21 cellular contexts compared by ENCODE assay signal in the genomic region with DNA sequence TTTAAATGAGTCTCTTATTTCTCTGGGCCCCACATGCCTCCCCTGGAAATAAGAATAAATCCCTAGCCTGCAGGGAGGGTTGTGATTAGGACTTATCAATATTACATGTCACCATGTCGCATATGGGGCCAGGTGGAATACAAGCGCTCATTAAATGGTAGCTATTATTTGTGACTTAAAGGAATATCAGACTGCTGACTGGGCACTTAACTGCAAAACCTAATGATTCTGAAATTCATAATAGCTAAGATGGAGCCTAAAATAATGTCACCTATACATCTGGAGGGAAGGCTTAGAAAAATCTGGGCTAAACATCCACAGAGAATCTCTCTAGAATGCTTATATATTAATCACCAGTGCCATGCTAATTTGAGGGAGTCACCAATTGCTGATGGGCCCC.
DNase-seq lines count a peak whose midpoint lies in the region; ATAC-seq, FAIRE-seq and TF ChIP-seq lines count a peak whose summit lies in the region.
"Had no signal": no experiment of that assay in that cellular context is flagged by ENCODE, and none has a peak within 500 bp of the region (broad histone marks: within the 10 kb centered on the region; RNA-seq: fewer than 3 reads in every experiment).

No MANE protein-coding gene starts in this region.

- no peak overlapping the region for H4K8ac ChIP-seq in IMR-90 (ENCODE audit: low read depth in 2 of 2, low read length in 2 of 2)
- H4K8ac ChIP-seq in H9 (replicated peaks; ENCODE audit: insufficient read length, low read depth, low read length) = no peak overlapping the region

- H3K9me3 Mint-ChIP-seq in H9 = no peaks in the 10 kb centered on the region
- H3K9me3 Mint-ChIP-seq: CD4-positive, alpha-beta memory T cell had no signal

- H3K27ac Mint-ChIP-seq in H9 = no peak overlapping the region

- dilution Hi-C loops in IMR-90 (cut with HindIII; ENCODE audit: low sequenced_read_pairs, unreplicated experiment) = no loop called here

- in situ Hi-C loops in IMR-90 (cut with MboI; ENCODE audit: low sequenced_read_pairs) (no loop called here), K562 (cut with MboI) (no loop called here)

- H2BK5ac ChIP-seq in IMR-90 (ENCODE audit: low read depth, low read length, poor library complexity, severe bottlenecking) = no peak overlapping the region
- H2BK5ac ChIP-seq in H9 (ENCODE audit: insufficient read length, low read length) = no peak overlapping the region

- H2AK9ac ChIP-seq in IMR-90 (replicated peaks; ENCODE audit: low read depth, low read length, poor library complexity) = no peak overlapping the region

- H3K14ac ChIP-seq in IMR-90 (replicated peaks; ENCODE audit: low read depth, low read length) (no peak overlapping the region), H9 (ENCODE audit: insufficient read depth, low read length) (no peak overlapping the region)

- BruUV-seq in IMR-90 (replicated peaks; lab: Mats Ljungman, UMichigan) = no TSS peak
- BruUV-seq in K562 (replicated peaks; lab: Mats Ljungman, UMichigan) = no TSS peak

- ATAC-seq in IMR-90 (ENCODE audit: low read depth) (no peak), K562 (no peak)

- no peak overlapping the region for H2BK20ac ChIP-seq in IMR-90 (ENCODE audit: low read depth, low read length)
- no peak overlapping the region for H2BK20ac ChIP-seq in H9 (ENCODE audit: low read depth, low read length, poor library complexity, severe bottlenecking)

- H3K4ac ChIP-seq in IMR-90 (ENCODE audit: low read depth, low read length) (no peak overlapping the region), H9 (ENCODE audit: low read depth, low read length) (no peak overlapping the region)

- H3K27me3 ChIP-seq in IMR-90 (ENCODE audit: control insufficient read depth, insufficient read depth, low read length) (no peaks in the 10 kb centered on the region; the same call in 1 of the 2 replicates), K562 (ENCODE audit: control insufficient read depth in 2 of 2, insufficient read depth in 2 of 2, low read length in 2 of 2) (peaks cover 0 to 44% of the 10 kb centered on the region in 2 experiments; a peak in 4 of 5 replicates), osteoblast (ENCODE audit: insufficient read depth, low read length) (no peaks in the 10 kb centered on the region), H9 (ENCODE audit: insufficient read depth, low read length) (no peaks in the 10 kb centered on the region)

- H3K4me3 ChIP-seq in IMR-90 (ENCODE audit: insufficient read depth, low read depth, low read length) (no peak overlapping the region), K562 (no peak overlapping the region), osteoblast (ENCODE audit: insufficient read depth, low read length) (no peak overlapping the region)

- TF ChIP-seq RAD21 in IMR-90 (IDR thresholded peaks at IDR 0.05; ENCODE audit: low read length) (no peak), K562 (CRISPR knock-in tag; conservative IDR thresholded peaks at IDR 0.05 in 1 of 2, IDR thresholded peaks at IDR 0.05 in 1 of 2) (no peak)

- no peak overlapping the region for H4K5ac ChIP-seq in IMR-90 (ENCODE audit: low read depth, low read length)
- no peak overlapping the region for H4K5ac ChIP-seq in H9 (ENCODE audit: insufficient read length, low read depth, low read length)

- no peak overlapping the region for H3K56ac ChIP-seq in IMR-90 (ENCODE audit: extremely low read depth, insufficient read depth, low read length)
- H3K56ac ChIP-seq in H9 (ENCODE audit: insufficient read length, low read depth, low read length) = no peak overlapping the region

- H3K79me2 ChIP-seq in K562 (ENCODE audit: control insufficient read depth, insufficient read depth, low read length) = no peaks in the 10 kb centered on the region
- H3K79me2 ChIP-seq in osteoblast (ENCODE audit: insufficient read depth, low read length) = no peaks in the 10 kb centered on the region
- H3K79me2 ChIP-seq in H9 (ENCODE audit: insufficient read depth, low read length) = no peaks in the 10 kb centered on the region

- H3K36me3 Mint-ChIP-seq in H9 (ENCODE audit: insufficient read depth in 1 of 3, low read depth in 3 of 3) = no peaks in the 10 kb centered on the region; a peak in 1 of 7 replicates
- H3K36me3 Mint-ChIP-seq: CD4-positive, alpha-beta memory T cell had no signal

- H3K4me3 Mint-ChIP-seq in H9 = no peak overlapping the region
- H3K4me3 Mint-ChIP-seq: CD4-positive, alpha-beta memory T cell had no signal

- no peak for FAIRE-seq in K562 (lab: Jason Lieb, UNC)
- FAIRE-seq: A204.1, GM12892, H54 had no signal

- H3K4me1 ChIP-seq in IMR-90 (ENCODE audit: control insufficient read depth, insufficient read depth, low read length) = no peaks in the 10 kb centered on the region
- no peaks in the 10 kb centered on the region for H3K4me1 ChIP-seq in K562 (replicated peaks in 1 of 2; ENCODE audit: control insufficient read depth in 2 of 2, insufficient read depth in 2 of 2, low read length in 2 of 2)
- H3K4me1 ChIP-seq in osteoblast (ENCODE audit: insufficient read depth, low read length) = no peaks in the 10 kb centered on the region
- peaks cover 4% of the 10 kb centered on the region; the same call in 1 of the 2 replicates for H3K4me1 ChIP-seq in H9 (ENCODE audit: insufficient read depth, low read length)

- peak; percentile 12 for DNase-seq in NCI-H82 (lab: John Stamatoyannopoulos, UW)
- DNase-seq in NCI-H82 treated with DMSO at 0.1 percent for 48 hours (lab: John Stamatoyannopoulos, UW; ENCODE audit: unreplicated experiment) = no peak
- DNase-seq in IMR-90 = no peak
- no peak for DNase-seq in K562 (ENCODE audit: extremely low read depth in 1 of 4, low spot score in 3 of 4)
- peak; percentile 31 for DNase-seq in osteoblast (ENCODE audit: insufficient read length, low spot score, missing footprints)
- no peak for DNase-seq in NCI-H1694 (lab: John Stamatoyannopoulos, UW)
- no peak for DNase-seq in H9
- no peak for DNase-seq in GM03348 (ENCODE audit: low spot score)
- DNase-seq: C1 segment of cervical spinal cord; Calu3; CD4-positive, alpha-beta memory T cell; COR-L47; DMS53; DMS79 treated with DMSO at 0.1 percent for 48 hours; GF-D8; GOT3; HCEC 1CT had no signal

- H2BK12ac ChIP-seq in H9 (ENCODE audit: insufficient read length, low read depth, low read length) = no peak overlapping the region

- no peaks in the 10 kb centered on the region for H3K9me3 ChIP-seq in IMR-90 (ENCODE audit: control insufficient read depth, insufficient read depth, low read length)
- H3K9me3 ChIP-seq in K562 (replicated peaks; ENCODE audit: control insufficient read depth, insufficient read depth, low read depth, low read length) = no peaks in the 10 kb centered on the region
- no peaks in the 10 kb centered on the region for H3K9me3 ChIP-seq in osteoblast (ENCODE audit: low read depth, low read length)
- no peaks in the 10 kb centered on the region for H3K9me3 ChIP-seq in H9 (ENCODE audit: control insufficient read depth, low read depth, low read length)

- H3K4me2 ChIP-seq in IMR-90 (ENCODE audit: low read depth, low read length) = no peak overlapping the region
- no peak overlapping the region for H3K4me2 ChIP-seq in K562 (ENCODE audit: insufficient read depth, low read length)
- no peak overlapping the region for H3K4me2 ChIP-seq in osteoblast (ENCODE audit: insufficient read depth, low read length)
- H3K4me2 ChIP-seq in H9 (ENCODE audit: insufficient read depth, insufficient read length, low read length) = no peak overlapping the region

- H3K9ac ChIP-seq in IMR-90 (ENCODE audit: low read depth, low read length) (no peak overlapping the region), K562 (ENCODE audit: insufficient read depth in 1 of 2, low read depth in 2 of 2, low read length in 2 of 2) (no peak overlapping the region), H9 (ENCODE audit: extremely low read depth, insufficient read length, low read length) (no peak overlapping the region)

- no peak overlapping the region for H3T11ph ChIP-seq in H9 (ENCODE audit: low read length)

- TF ChIP-seq EP300 in K562 (IDR thresholded peaks at IDR 0.05; ENCODE audit: low read length) = no peak

- H3K27me3 Mint-ChIP-seq in H9 (ENCODE audit: low read depth) = peaks cover 11% of the 10 kb centered on the region

- H3K79me1 ChIP-seq in IMR-90 (ENCODE audit: low read depth in 1 of 2, low read length in 2 of 2) = no peaks in the 10 kb centered on the region
- no peaks in the 10 kb centered on the region for H3K79me1 ChIP-seq in H9 (ENCODE audit: insufficient read depth, low read depth, low read length, poor library complexity, severe bottlenecking)

- POLR2A ChIA-PET in IMR-90 (lab: Charles Lee; ENCODE audit: unreplicated experiment) (no interaction called here), K562 (lab: Yijun Ruan, JAX) (interaction anchor here (0.6 to 0.7 kb wide), 2 partner anchors 25 to 601 kb away, joined by 3 read pairs; no protein-coding TSS in a partner anchor)

- intact Hi-C loops in IMR-90 (cut with micrococcal nuclease) (no loop called here), K562 (cut with micrococcal nuclease) (no loop called here)

- H4K20me1 ChIP-seq in IMR-90 (ENCODE audit: insufficient read depth, low read length) (no peaks in the 10 kb centered on the region), K562 (replicated peaks; ENCODE audit: control insufficient read depth, insufficient read depth, low read length) (peaks cover 4% of the 10 kb centered on the region; the same call in 1 of the 2 replicates), osteoblast (ENCODE audit: insufficient read depth, low read length) (no peaks in the 10 kb centered on the region), H9 (ENCODE audit: control insufficient read depth, insufficient read depth, insufficient read length) (no peaks in the 10 kb centered on the region)

- no peak overlapping the region for H3K18ac ChIP-seq in IMR-90 (ENCODE audit: low read depth, low read length)
- H3K18ac ChIP-seq in H9 (ENCODE audit: insufficient read length, low read depth, low read length) = no peak overlapping the region

- no peak overlapping the region for H3K27ac ChIP-seq in IMR-90 (ENCODE audit: insufficient read depth, low read length)
- no peak overlapping the region for H3K27ac ChIP-seq in K562 (ENCODE audit: extremely low read depth, low read depth, low read length)
- H3K27ac ChIP-seq in osteoblast (ENCODE audit: low read depth, low read length) = no peak overlapping the region
- H3K27ac ChIP-seq in H9 (ENCODE audit: insufficient read length, low read depth, low read length) = no peak overlapping the region
- H3K27ac ChIP-seq: 22Rv1 had no signal

- no CpG with 5 or more reads among the region's 2 CpGs for WGBS in IMR-90 (ENCODE audit: extremely low coverage in 2 of 2, insufficient read length in 1 of 2), 2 experiments
- 0% methylated on average over 2 of the region's 2 CpGs for WGBS in K562 (ENCODE audit: insufficient coverage, low coverage, missing lambda C conversion rate)
- no CpG with 5 or more reads among the region's 2 CpGs for WGBS in H9 (ENCODE audit: extremely low coverage, insufficient read length, low lambda C conversion rate)

- H2BK15ac ChIP-seq in IMR-90 (ENCODE audit: low read depth, low read length) = no peak overlapping the region
- H2BK15ac ChIP-seq in H9 (ENCODE audit: low read depth, low read length) = no peak overlapping the region

- no peak overlapping the region for H2AK5ac ChIP-seq in IMR-90 (ENCODE audit: low read depth, low read length)
- no peak overlapping the region for H2AK5ac ChIP-seq in H9 (ENCODE audit: insufficient read length, low read length)

- TF ChIP-seq CTCF in IMR-90 (conservative IDR thresholded peaks at IDR 0.05; ENCODE audit: low read depth, low read length) (no peak), K562 (IDR thresholded peaks at IDR 0.05 in 2 of 3, conservative IDR thresholded peaks at IDR 0.05 in 1 of 3; ENCODE audit: insufficient read depth in 2 of 3, low read depth in 1 of 3, low read length in 3 of 3) (no peak), osteoblast (IDR thresholded peaks at IDR 0.05; ENCODE audit: extremely low read depth, low read depth, low read length) (no peak), H9 (conservative IDR thresholded peaks at IDR 0.05) (no peak)

- TF ChIP-seq POLR2A in IMR-90 (IDR thresholded peaks at IDR 0.05; ENCODE audit: low read depth, low read length) (no peak), K562 (conservative IDR thresholded peaks at IDR 0.05) (no peak)

- no peaks in the 10 kb centered on the region for H3K23me2 ChIP-seq in H9 (ENCODE audit: insufficient read length, low read depth, low read length, poor library complexity, severe bottlenecking)

- no peaks in the 10 kb centered on the region for H3K9me1 ChIP-seq in IMR-90 (ENCODE audit: insufficient read depth, low read length)
- H3K9me1 ChIP-seq in K562 (ENCODE audit: control insufficient read depth, insufficient read depth, low read length) = no peaks in the 10 kb centered on the region

- H2BK120ac ChIP-seq in IMR-90 (ENCODE audit: low read depth, low read length) = no peak overlapping the region
- H2BK120ac ChIP-seq in H9 (ENCODE audit: low read depth, low read length, poor library complexity, severe bottlenecking) = no peak overlapping the region

- peaks cover 14 to 21% of the 10 kb centered on the region in 2 experiments for H3K4me1 Mint-ChIP-seq in H9

- H3K23ac ChIP-seq in IMR-90 (ENCODE audit: low read depth, low read length) (no peak overlapping the region), H9 (ENCODE audit: insufficient read length, low read depth, low read length) (no peak overlapping the region)

- H4K91ac ChIP-seq in IMR-90 (ENCODE audit: insufficient read depth, low read depth, low read length) (no peak overlapping the region), H9 (ENCODE audit: insufficient read length, low read depth, low read length) (no peak overlapping the region)

- H3K36me3 ChIP-seq in IMR-90 (ENCODE audit: control insufficient read depth, insufficient read depth, low read length) (no peaks in the 10 kb centered on the region), K562 (ENCODE audit: control insufficient read depth, insufficient read depth, low read length) (no peaks in the 10 kb centered on the region), osteoblast (ENCODE audit: insufficient read depth, low read length) (no peaks in the 10 kb centered on the region)

- CTCF ChIA-PET in IMR-90 (lab: Yijun Ruan, JAX) (interaction anchor here (0.6 kb wide), 1 partner anchor 632 kb away, joined by 5 read pairs; no protein-coding TSS in a partner anchor), K562 (lab: Yijun Ruan, JAX; ENCODE audit: low intra/inter-chr PET ratio) (no interaction called here)

- H2AFZ ChIP-seq in IMR-90 (replicated peaks; ENCODE audit: low read length, poor library complexity) (no peak overlapping the region), K562 (ENCODE audit: low read depth, low read length) (no peak overlapping the region), osteoblast (ENCODE audit: low read length) (no peak overlapping the region), H9 (ENCODE audit: low read length) (no peak overlapping the region)

Comparison
In these comparisons a context has a peak if more than half of its experiments do, and no peak if none do; other contexts are left out.
1. DNase-seq: peak in NCI-H82 (single experiment) and osteoblast (single experiment); none in NCI-H82 treated with DMSO at 0.1 percent for 48 hours (single experiment), IMR-90 (single experiment), K562 (0 of 4), NCI-H1694 (single experiment), H9 (single experiment) and GM03348 (single experiment).